Comparison of ENCODE assay signal across 1 cellular context in the genomic region with DNA sequence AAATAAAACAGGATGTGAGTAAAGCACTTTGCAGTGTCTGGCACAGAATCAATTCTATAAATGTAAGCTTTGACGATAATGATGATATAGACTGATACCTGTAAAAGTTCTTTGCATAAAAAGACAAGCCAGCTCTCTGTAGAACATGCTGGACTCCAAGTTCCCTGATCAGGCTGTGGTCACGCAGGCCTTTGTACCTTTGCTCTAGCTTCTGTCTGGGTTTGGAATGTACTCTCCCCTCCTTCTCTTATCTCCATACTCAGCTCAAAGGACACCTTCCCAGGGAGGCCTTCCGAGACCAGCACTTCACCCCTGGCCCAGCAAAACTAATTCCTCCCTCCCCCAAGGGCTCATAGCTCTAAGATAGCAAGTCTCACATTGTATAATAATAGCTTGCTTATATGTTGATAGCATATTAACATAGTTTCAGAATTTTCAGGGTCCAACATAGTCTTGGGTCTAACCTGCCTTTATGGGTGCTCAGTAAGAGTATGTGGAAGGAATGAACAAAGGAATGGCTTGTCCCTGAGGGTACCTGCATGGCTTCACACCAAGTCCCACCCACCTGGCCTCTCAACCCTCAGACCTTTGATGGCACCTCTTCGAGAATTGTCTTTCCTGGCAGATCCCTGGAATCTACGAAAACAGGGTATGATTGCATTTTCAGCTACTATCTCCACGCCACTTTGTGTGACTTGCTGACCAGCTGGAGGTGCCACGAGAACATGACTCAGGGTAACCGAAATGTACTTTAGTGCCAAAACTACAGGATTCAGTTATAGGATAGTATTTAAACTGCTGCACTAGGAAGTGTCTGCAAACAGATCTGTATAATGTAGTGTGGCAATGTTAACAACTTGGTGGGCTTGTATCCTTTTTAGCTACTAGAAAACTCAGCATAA.
TF ChIP-seq lines count a peak whose summit lies in the region.

No MANE protein-coding gene starts in this region.

TF ChIP-seq in K562, 482 proteins besides CTCF, POLR2A, EP300 and RAD21 (continued from another document and continues in another):
- TF ChIP-seq SIN3A (IDR thresholded peaks at IDR 0.05; ENCODE audit: borderline replicate concordance in 2 of 2, control insufficient read depth in 1 of 2, low read depth in 2 of 2, low read length in 2 of 2): no peak
- no peak for TF ChIP-seq HNRNPL (IDR thresholded peaks at IDR 0.05; ENCODE audit: low read depth, low read length)
- TF ChIP-seq MCM2 (IDR thresholded peaks at IDR 0.05; ENCODE audit: low read depth): no peak
- TF ChIP-seq ILK (tag; IDR thresholded peaks at IDR 0.05; ENCODE audit: borderline replicate concordance, low read depth): no peak
- no peak for TF ChIP-seq SAFB2 (IDR thresholded peaks at IDR 0.05; ENCODE audit: borderline replicate concordance, low read depth, low read length, severe bottlenecking)
- TF ChIP-seq ZNF436 (CRISPR knock-in tag; IDR thresholded peaks at IDR 0.05): no peak
- TF ChIP-seq MTA3 (IDR thresholded peaks at IDR 0.05; ENCODE audit: borderline replicate concordance): peak; percentile 44
- no peak for TF ChIP-seq MYNN (IDR thresholded peaks at IDR 0.05)
- TF ChIP-seq MYNN (CRISPR knock-in tag; IDR thresholded peaks at IDR 0.05): no peak
- peak in 1 of 2 experiments; percentile 37; a peak in 1 of 4 replicates for TF ChIP-seq ZNF639 (CRISPR knock-in tag; conservative IDR thresholded peaks at IDR 0.05 in 1 of 2, IDR thresholded peaks at IDR 0.05 in 1 of 2)
- TF ChIP-seq TAF15 (IDR thresholded peaks at IDR 0.05; ENCODE audit: low read depth, low read length): no peak
- TF ChIP-seq CHD2 (IDR thresholded peaks at IDR 0.05; ENCODE audit: low read depth, low read length): no peak
- TF ChIP-seq ZNF644 (tag; IDR thresholded peaks at IDR 0.05; ENCODE audit: low read depth): no peak
- TF ChIP-seq RREB1 (CRISPR knock-in tag; IDR thresholded peaks at IDR 0.05): no peak
- TF ChIP-seq MAX (CRISPR knock-in tag; IDR thresholded peaks at IDR 0.05): no peak
- 0 out of 2 replicates have a peak, but pooled peaks have one; percentile 21 for TF ChIP-seq ARID1B (IDR thresholded peaks at IDR 0.05)
- 0 out of 2 replicates have a peak, but pooled peaks have one; percentile 3 for TF ChIP-seq JUND (IDR thresholded peaks at IDR 0.05; ENCODE audit: borderline replicate concordance, low read depth, low read length)
- peak; percentile 38; the same call in 1 of the 3 replicates for TF ChIP-seq JUND (tag; IDR thresholded peaks at IDR 0.05; ENCODE audit: borderline replicate concordance, low read depth, low read length)
- no peak for TF ChIP-seq TRIM24 (IDR thresholded peaks at IDR 0.05)
- no peak for TF ChIP-seq PTBP1 (IDR thresholded peaks at IDR 0.05; ENCODE audit: low read depth, low read length)
- no peak for TF ChIP-seq ZBTB49 (CRISPR knock-in tag; IDR thresholded peaks at IDR 0.05; ENCODE audit: borderline replicate concordance)
- no peak for TF ChIP-seq THRB (CRISPR knock-in tag; conservative IDR thresholded peaks at IDR 0.05)
- no peak for TF ChIP-seq GATA2 (CRISPR knock-in tag; IDR thresholded peaks at IDR 0.05)
- TF ChIP-seq IRF2 (CRISPR knock-in tag; IDR thresholded peaks at IDR 0.05): no peak
- peak; percentile 52; the same call in 1 of the 2 replicates for TF ChIP-seq HSF4 (CRISPR knock-in tag; IDR thresholded peaks at IDR 0.05; ENCODE audit: borderline replicate concordance)
- TF ChIP-seq ARID4B (CRISPR knock-in tag; IDR thresholded peaks at IDR 0.05): no peak
- peak; percentile 86 for TF ChIP-seq ZNF766 (CRISPR knock-in tag; conservative IDR thresholded peaks at IDR 0.05)
- no peak for TF ChIP-seq RBM25 (IDR thresholded peaks at IDR 0.05; ENCODE audit: low read depth, low read length, severe bottlenecking)
- TF ChIP-seq ERF (CRISPR knock-in tag; IDR thresholded peaks at IDR 0.05): 0 out of 2 replicates have a peak, but pooled peaks have one; percentile 31
- peak; percentile 26; the same call in 1 of the 2 replicates for TF ChIP-seq TEAD4 (IDR thresholded peaks at IDR 0.05; ENCODE audit: low read length)
- TF ChIP-seq TEAD4 (CRISPR knock-in tag; IDR thresholded peaks at IDR 0.05; ENCODE audit: borderline replicate concordance): no peak
- TF ChIP-seq CREM (IDR thresholded peaks at IDR 0.05; ENCODE audit: low read depth): 0 out of 2 replicates have a peak, but pooled peaks have one; percentile 3
- no peak for TF ChIP-seq GTF2B (IDR thresholded peaks at IDR 0.05; ENCODE audit: extremely low read depth, insufficient read length)
- TF ChIP-seq POLR2AphosphoS5 (IDR thresholded peaks at IDR 0.05; ENCODE audit: control insufficient read depth, insufficient read depth, low read depth, low read length): no peak
- TF ChIP-seq ZNF778 (CRISPR knock-in tag; IDR thresholded peaks at IDR 0.05): no peak
- TF ChIP-seq ZNF121 (CRISPR knock-in tag; conservative IDR thresholded peaks at IDR 0.05): no peak
- TF ChIP-seq NFE2 (IDR thresholded peaks at IDR 0.05; ENCODE audit: low read depth): peak; percentile 60
- TF ChIP-seq, protein P1, sequence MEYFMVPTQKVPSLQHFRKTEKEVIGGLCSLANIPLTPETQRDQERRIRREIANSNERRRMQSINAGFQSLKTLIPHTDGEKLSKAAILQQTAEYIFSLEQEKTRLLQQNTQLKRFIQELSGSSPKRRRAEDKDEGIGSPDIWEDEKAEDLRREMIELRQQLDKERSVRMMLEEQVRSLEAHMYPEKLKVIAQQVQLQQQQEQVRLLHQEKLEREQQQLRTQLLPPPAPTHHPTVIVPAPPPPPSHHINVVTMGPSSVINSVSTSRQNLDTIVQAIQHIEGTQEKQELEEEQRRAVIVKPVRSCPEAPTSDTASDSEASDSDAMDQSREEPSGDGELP (CRISPR knock-in tag; IDR thresholded peaks at IDR 0.05; ENCODE audit: borderline replicate concordance): 0 out of 2 replicates have a peak, but pooled peaks have one; percentile 59
- TF ChIP-seq, protein P2, sequence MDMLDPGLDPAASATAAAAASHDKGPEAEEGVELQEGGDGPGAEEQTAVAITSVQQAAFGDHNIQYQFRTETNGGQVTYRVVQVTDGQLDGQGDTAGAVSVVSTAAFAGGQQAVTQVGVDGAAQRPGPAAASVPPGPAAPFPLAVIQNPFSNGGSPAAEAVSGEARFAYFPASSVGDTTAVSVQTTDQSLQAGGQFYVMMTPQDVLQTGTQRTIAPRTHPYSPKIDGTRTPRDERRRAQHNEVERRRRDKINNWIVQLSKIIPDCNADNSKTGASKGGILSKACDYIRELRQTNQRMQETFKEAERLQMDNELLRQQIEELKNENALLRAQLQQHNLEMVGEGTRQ (CRISPR knock-in tag; IDR thresholded peaks at IDR 0.05): no peak
